36 cellular contexts compared by ENCODE assay signal in the genomic region with DNA sequence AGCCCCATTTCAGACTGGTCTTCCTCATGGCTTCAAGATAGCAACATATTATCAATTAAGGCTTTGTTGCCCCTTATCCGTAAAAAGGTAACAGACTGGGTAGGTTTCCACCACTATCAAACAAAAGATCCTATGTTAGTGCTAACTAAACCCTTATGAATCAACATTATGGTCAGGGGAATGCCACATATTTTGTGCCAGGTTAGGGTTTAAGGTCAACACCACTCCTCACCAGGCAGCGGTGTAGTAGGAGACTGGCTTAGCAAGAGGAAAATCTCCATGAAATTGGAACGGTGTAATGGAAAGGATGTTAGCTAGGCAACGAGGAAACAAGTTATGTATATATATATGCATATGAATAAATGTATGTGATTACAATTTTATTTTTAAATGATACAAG.
"Had no signal": no experiment of that assay in that cellular context is flagged by ENCODE, and none has a peak within 500 bp of the region (broad histone marks: within the 10 kb centered on the region; RNA-seq: fewer than 3 reads in every experiment).

No MANE protein-coding gene starts in this region.

- H3K27me3 ChIP-seq: MG63 had no signal

- H3K4me3 ChIP-seq: MG63 had no signal

- DNase-seq: Karpas-422, Kasumi-1, MG63, MM.1S, MV-4-11, NCI-H1048, NCI-H1092, NCI-H1092 treated with DMSO at 0.1 percent for 48 hours, NCI-H1105, NCI-H1105 treated with DMSO at 0.1 percent for 48 hours, NCI-H1417, NCI-H1417 treated with DMSO at 0.1 percent for 48 hours, NCI-H1436, NCI-H1436 treated with DMSO at 0.1 percent for 48 hours, NCI-H146, NCI-H1694, NCI-H1694 treated with DMSO at 0.1 percent for 48 hours, NCI-H187, NCI-H187 treated with DMSO at 0.1 percent for 48 hours, NCI-H1930, NCI-H2029, NCI-H2029 treated with DMSO at 0.1 percent for 48 hours, NCI-H2081, NCI-H2081 treated with DMSO at 0.1 percent for 48 hours, NCI-H2107, NCI-H2171, NCI-H2171 treated with DMSO at 0.1 percent for 48 hours, NCI-H2227 treated with DMSO at 0.1 percent for 48 hours, NCI-H226, NCI-H345, NCI-H446, NCI-H446 treated with DMSO at 0.1 percent for 48 hours, NCI-H510A, NCI-H510A treated with DMSO at 0.1 percent for 48 hours, NCI-H524, NCI-H524 treated with DMSO at 0.1 percent for 48 hours had no signal

- H3K36me3 ChIP-seq: MG63 had no signal
